ENCODE assay signal across 9 cellular contexts in genomic region chr6:147467463-147467862, GRCh38. TPM values are rescaled to one million over a fixed set of nuclear protein-coding genes. Genes with fewer than 3 reads are reported as not detected.
"Had no signal": no experiment of that assay in that cellular context is flagged by ENCODE, and none has a peak within 500 bp of the region (broad histone marks: within the 10 kb centered on the region; RNA-seq: fewer than 3 reads in every experiment).

No MANE protein-coding gene starts in this region.

- H3K4me3 ChIP-seq: GM12878 had no signal

- DNase-seq: GDM1, GF-D8 had no signal

- ATAC-seq: GM12878 had no signal

- FAIRE-seq: G401.6, GM12878, GM12891, GM12892, GM18507, GM19239 had no signal

RNA-seq across cellular contexts. Expression of gene SAMD5, which starts 41.0 kb away (rescaled TPM):
- total RNA-seq: G401 had no signal
